ENCODE assay signal across 8 cellular contexts in genomic region chr15:75029378-75030022, GRCh38. TPM values are rescaled to one million over a fixed set of nuclear protein-coding genes. Genes with fewer than 3 reads are reported as not detected.
DNase-seq lines count a peak whose midpoint lies in the region; ATAC-seq and TF ChIP-seq lines count a peak whose summit lies in the region.

No MANE protein-coding gene starts in this region.

- H3K4me1 ChIP-seq in heart right ventricle = peaks cover 13 to 66% (median 46%) of the 10 kb centered on the region in 9 donors

- H3K36me3 Mint-ChIP-seq in T-helper 2 cell treated with Interferon-gamma antibody and Interleukin-4, amounts not matched to agents 5 μg/mL and 100 μg/mL, for 36 hours (ENCODE audit: low read depth) = peaks cover 10% of the 10 kb centered on the region

- H3K4me3 ChIP-seq in heart right ventricle = peak overlapping the region in 7 of 10 donors; percentile 12 to 40 (median 32)

- ATAC-seq in GM21723 (IDR thresholded peaks at IDR 0.05; ENCODE audit: unreplicated experiment) = peak; percentile 78
- ATAC-seq in heart right ventricle = peak; percentile 83 to 94 (median 90)

- peak overlapping the region; percentile 63 for H3K4me3 Mint-ChIP-seq in T-helper 2 cell treated with Interferon-gamma antibody and Interleukin-4, amounts not matched to agents 5 μg/mL and 100 μg/mL, for 36 hours

- no peaks in the 10 kb centered on the region for H3K9me3 ChIP-seq in heart right ventricle

- H3K36me3 ChIP-seq in heart right ventricle = peaks cover 0 to 17% (median 0%) of the 10 kb centered on the region in 9 donors

- peak; percentile 84 to 97 (median 95) for TF ChIP-seq CTCF in heart right ventricle (IDR thresholded peaks at IDR 0.05)

- no peaks in the 10 kb centered on the region for H3K9me3 Mint-ChIP-seq in T-helper 2 cell treated with Interferon-gamma antibody and Interleukin-4, amounts not matched to agents 5 μg/mL and 100 μg/mL, for 36 hours

- H3K4me1 Mint-ChIP-seq in T-helper 2 cell treated with Interferon-gamma antibody and Interleukin-4, amounts not matched to agents 5 μg/mL and 100 μg/mL, for 36 hours (ENCODE audit: low read depth) = peaks cover 37% of the 10 kb centered on the region

- intact Hi-C loops in heart right ventricle (cut with DNase I) = loop anchor here in 9 of 10 donors (1.0 to 10.0 kb wide), 8 partner anchors 14 to 305 kb away; partner anchors contain the start of genes C15orf39 (in 2 of the 9) and COMMD4 (in 1 of the 9)

- DNase-seq in C1 segment of cervical spinal cord (lab: John Stamatoyannopoulos, UW) (peak; percentile 23 to 89 (median 83)), NCI-H1105 treated with DMSO at 0.1 percent for 48 hours (lab: John Stamatoyannopoulos, UW) (peak; percentile 35), amniotic stem cell (lab: John Stamatoyannopoulos, UW) (peak; percentile 81), heart right ventricle (peak; percentile 93 to 94), pulmonary artery endothelial cell (ENCODE audit: low read depth, low spot score) (peak; percentile 91), ureter (ENCODE audit: low spot score) (peak; percentile 95)
- peak; percentile 81 for DNase-seq in T-helper 2 cell treated with Interferon-gamma antibody and Interleukin-4, amounts not matched to agents 5 μg/mL and 100 μg/mL, for 36 hours (ENCODE audit: low spot score)

- WGBS in heart right ventricle, 2 donors = 19 to 24% methylated on average over 12 of the region's 12 CpGs

- peak overlapping the region; percentile 86 for H3K27ac Mint-ChIP-seq in T-helper 2 cell treated with Interferon-gamma antibody and Interleukin-4, amounts not matched to agents 5 μg/mL and 100 μg/mL, for 36 hours

- H3K27me3 ChIP-seq in heart right ventricle = no peaks in the 10 kb centered on the region

- H3K27me3 Mint-ChIP-seq in T-helper 2 cell treated with Interferon-gamma antibody and Interleukin-4, amounts not matched to agents 5 μg/mL and 100 μg/mL, for 36 hours (ENCODE audit: low read depth) = no peaks in the 10 kb centered on the region

- peak overlapping the region; percentile 4 to 89 (median 82) for H3K27ac ChIP-seq in heart right ventricle

RNA-seq across cellular contexts. Expression of gene PPCDC, which starts 6.1 kb away (rescaled TPM):
- total RNA-seq in heart right ventricle (10 to 100 TPM in 1 of 10 donors, 1 to 10 TPM in 9; 3.6 to 11.0 (median 5.8) TPM), pulmonary artery endothelial cell (8.4 and 11.8 TPM in 2 replicates), ureter (23.4 TPM)
- polyA plus RNA-seq in heart right ventricle = 10 to 100 TPM in 1 of 2 donors, 1 to 10 TPM in 1; 9.9 to 14.6 TPM

RNA-seq across cellular contexts. Expression of gene SCAMP5, which starts 34.1 kb away (rescaled TPM):
- 1 to 10 TPM in 9 of 10 donors, under 1 TPM in 1; 0.55 to 7.5 (median 3.8) TPM for total RNA-seq in heart right ventricle
- 1 to 10 TPM in 1 of 2 donors, under 1 TPM in 1; 0.73 to 5.3 TPM for polyA plus RNA-seq in heart right ventricle
- 3.5 and 5.9 TPM in 2 replicates for total RNA-seq in pulmonary artery endothelial cell
- total RNA-seq in ureter = 21.0 TPM

Comparison
In these comparisons a context has a peak if more than half of its experiments do, and no peak if none do; other contexts are left out.
1. Peak in every context shown above with its lines: DNase-seq, ATAC-seq, H3K4me3 ChIP-seq and H3K27ac ChIP-seq.
2. DNase-seq: peak in every context shown above with its lines; median percentile 95 in ureter; 94 in heart right ventricle; 91 in pulmonary artery endothelial cell; 83 in C1 segment of cervical spinal cord; 81 in T-helper 2 cell treated with Interferon-gamma antibody and Interleukin-4, amounts not matched to agents 5 μg/mL and 100 μg/mL, for 36 hours; 81 in amniotic stem cell; 35 in NCI-H1105 treated with DMSO at 0.1 percent for 48 hours.